9 cellular contexts compared by ENCODE assay signal in genomic region chr9:126613656-126614055, GRCh38. TPM values are rescaled to one million over a fixed set of nuclear protein-coding genes. Genes with fewer than 3 reads are reported as not detected.
DNase-seq lines count a peak whose midpoint lies in the region; ATAC-seq and TF ChIP-seq lines count a peak whose summit lies in the region.
"Had no signal": no experiment of that assay in that cellular context is flagged by ENCODE, and none has a peak within 500 bp of the region (broad histone marks: within the 10 kb centered on the region; RNA-seq: fewer than 3 reads in every experiment).

Gene LMX1B, plus strand, starts transcription at chr9:126613928. Its CDS starts 522 bp downstream, at chr9:126614450.

- no peaks in the 10 kb centered on the region for H3K36me3 ChIP-seq in BLaER1
- no peaks in the 10 kb centered on the region for H3K36me3 ChIP-seq in HUES48 (ENCODE audit: control insufficient read depth, insufficient read depth, low read length)
- H3K36me3 ChIP-seq: adrenal gland had no signal

- H3K9ac ChIP-seq in BLaER1 (no peak within 1 kb of the TSS), HUES48 (ENCODE audit: low read depth, low read length) (no peak within 1 kb of the TSS)

- no peaks in the 10 kb centered on the region for H3K9me3 Mint-ChIP-seq in brain

- peak within 1 kb of the TSS; percentile 65 to 85 (median 78) for H3K4me3 Mint-ChIP-seq in brain

- H4K20me1 ChIP-seq in BLaER1, result peaks cover 91% of the 10 kb centered on the region

- H3K27me3 ChIP-seq in BLaER1 (peaks cover 100% of the 10 kb centered on the region), HUES48 (ENCODE audit: control insufficient read depth, insufficient read depth, low read length) (peaks cover 98% of the 10 kb centered on the region)

- peaks cover 34% of the 10 kb centered on the region for H3K4me1 ChIP-seq in BLaER1
- peaks cover 54% of the 10 kb centered on the region for H3K4me1 ChIP-seq in HUES48 (ENCODE audit: control insufficient read depth, insufficient read depth, low read length)

- H3K9me3 ChIP-seq in BLaER1 (no peaks in the 10 kb centered on the region), HUES48 (ENCODE audit: control insufficient read depth, insufficient read depth, low read length) (no peaks in the 10 kb centered on the region)
- H3K9me3 ChIP-seq: adrenal gland had no signal

- peaks cover 91% of the 10 kb centered on the region for H3K27me3 Mint-ChIP-seq in brain

- DNase-seq in left lobe of liver (ENCODE audit: low spot score) (no peak), midbrain (lab: John Stamatoyannopoulos, UW) (no peak), CD1c-positive myeloid dendritic cell (ENCODE audit: extremely low spot score) (no peak), HUDEP-2 (lab: John Stamatoyannopoulos, UW; ENCODE audit: unreplicated experiment in 76 of 76) (no peak)

- H3K27ac ChIP-seq in BLaER1, result no peak within 1 kb of the TSS
- no peak within 1 kb of the TSS for H3K27ac ChIP-seq in HUES48 (ENCODE audit: low read depth, low read length)
- H3K27ac ChIP-seq: adrenal gland had no signal

- no peaks in the 10 kb centered on the region for H3K36me3 Mint-ChIP-seq in brain

- no peak for TF ChIP-seq CTCF in brain (conservative IDR thresholded peaks at IDR 0.05)

- peaks cover 29% of the 10 kb centered on the region for H3K4me1 Mint-ChIP-seq in brain

- H3K27ac Mint-ChIP-seq in brain, result peak within 1 kb of the TSS in 2 of 5 experiments; percentile 73 to 93

- H3K4me3 ChIP-seq in BLaER1, result peak within 1 kb of the TSS; percentile 56
- H3K4me3 ChIP-seq in HUES48 (ENCODE audit: low read depth, low read length), result peak within 1 kb of the TSS; percentile 52

- peak within 1 kb of the TSS; percentile 74 for H3K4me2 ChIP-seq in BLaER1

- ATAC-seq in left lobe of liver (peak; percentile 30), HG03469 (IDR thresholded peaks at IDR 0.05; ENCODE audit: unreplicated experiment) (no peak)

RNA-seq across cellular contexts. Expression of gene LMX1B, which starts in this region (rescaled TPM):
- not detected for polyA plus RNA-seq in brain (ENCODE audit: insufficient read depth, low read depth, low replicate concordance)
- total RNA-seq in left lobe of liver, result not detected

Comparison
In these comparisons a context has a peak if more than half of its experiments do, and no peak if none do; other contexts are left out.
1. Peak in ATAC-seq in left lobe of liver; RNA of the gene not detected or under 1 TPM.